Comparison of ENCODE assay signal across 9 cellular contexts in genomic region chr7:100166966-100167911, GRCh38. TPM values are rescaled to one million over a fixed set of nuclear protein-coding genes. Genes with fewer than 3 reads are reported as not detected.
DNase-seq lines count a peak whose midpoint lies in the region; ATAC-seq and TF ChIP-seq lines count a peak whose summit lies in the region.
"Had no signal": no experiment of that assay in that cellular context is flagged by ENCODE, and none has a peak within 500 bp of the region (broad histone marks: within the 10 kb centered on the region; RNA-seq: fewer than 3 reads in every experiment).

No MANE protein-coding gene starts in this region.

- H3K9ac ChIP-seq in IMR-90 (ENCODE audit: low read depth, low read length) (peak overlapping the region; percentile 61; the same call in 1 of the 2 replicates), duodenal mucosa (ENCODE audit: low read depth in 1 of 2, low read length in 2 of 2) (peak overlapping the region in 1 of 2 donors; percentile 64)

- H3K9me3 Mint-ChIP-seq in natural killer cell treated with Interleukin-12 subunit alpha and Interleukin-12 subunit beta and Interleukin-15 and Interleukin-18, amount 100 ng/mL, for 72 hours = no peaks in the 10 kb centered on the region

- peak overlapping the region; percentile 54 for H3K23ac ChIP-seq in IMR-90 (ENCODE audit: low read depth, low read length)

- in situ Hi-C loops in IMR-90 (cut with MboI; ENCODE audit: low sequenced_read_pairs) = no loop called here

- no peak for TF ChIP-seq POLR2A in IMR-90 (IDR thresholded peaks at IDR 0.05; ENCODE audit: low read depth, low read length)

- H2BK20ac ChIP-seq in IMR-90 (ENCODE audit: low read depth, low read length) = 0 out of 2 replicates have a peak overlapping the region, but pooled peaks have one; percentile 5

- intact Hi-C loops in IMR-90 (cut with micrococcal nuclease) = no loop called here

- CTCF ChIA-PET in IMR-90 (lab: Yijun Ruan, JAX) = interaction anchor here (0.9 to 1.0 kb wide), 2 partner anchors 10 to 12 kb away, joined by 3 to 5 read pairs; partner anchors contain the start of genes GPC2 and STAG3

- no peak overlapping the region; the same call in 1 of the 3 replicates for H2BK15ac ChIP-seq in IMR-90 (ENCODE audit: low read depth, low read length)

- peak overlapping the region; percentile 82 for H2AK9ac ChIP-seq in IMR-90 (replicated peaks; ENCODE audit: low read depth, low read length, poor library complexity)

- peak overlapping the region; percentile 84 for H3K4ac ChIP-seq in IMR-90 (ENCODE audit: low read depth, low read length)

- H3K27me3 Mint-ChIP-seq in natural killer cell treated with Interleukin-12 subunit alpha and Interleukin-12 subunit beta and Interleukin-15 and Interleukin-18, amount 100 ng/mL, for 72 hours = peaks cover 38 to 49% of the 10 kb centered on the region in 2 donors

- H3K4me1 ChIP-seq in IMR-90 (ENCODE audit: control insufficient read depth, insufficient read depth, low read length) (peaks cover 6% of the 10 kb centered on the region), duodenal mucosa (ENCODE audit: control insufficient read depth in 1 of 2, insufficient read depth in 2 of 2, low read length in 2 of 2) (peaks cover 24 to 36% of the 10 kb centered on the region in 2 donors)

- no peaks in the 10 kb centered on the region for H4K20me1 ChIP-seq in IMR-90 (ENCODE audit: insufficient read depth, low read length)

- H3K9me3 ChIP-seq in IMR-90 (ENCODE audit: control insufficient read depth, insufficient read depth, low read length) (no peaks in the 10 kb centered on the region), duodenal mucosa (ENCODE audit: control insufficient read depth in 1 of 2, low read length in 2 of 2) (no peaks in the 10 kb centered on the region)
- H3K9me3 ChIP-seq: body of pancreas had no signal

- H2BK120ac ChIP-seq in IMR-90 (ENCODE audit: low read depth, low read length) = peak overlapping the region; percentile 70

- H3K36me3 ChIP-seq in IMR-90 (ENCODE audit: control insufficient read depth, insufficient read depth, low read length) = peaks cover 3% of the 10 kb centered on the region; the same call in 1 of the 2 replicates
- no peaks in the 10 kb centered on the region for H3K36me3 ChIP-seq in duodenal mucosa (ENCODE audit: control insufficient read depth in 1 of 2, insufficient read depth in 2 of 2, low read length in 2 of 2)

- H3K9me1 ChIP-seq in IMR-90 (ENCODE audit: insufficient read depth, low read length) = peaks cover 3% of the 10 kb centered on the region; the same call in 1 of the 2 replicates

- POLR2A ChIA-PET in IMR-90 (lab: Charles Lee; ENCODE audit: unreplicated experiment) = interaction anchor here (1.0 kb wide), 1 partner anchor 10 kb away, joined by 4 read pairs; the partner anchor contains the start of gene GPC2

- TF ChIP-seq CTCF in AG10803 (conservative IDR thresholded peaks at IDR 0.05; ENCODE audit: low read length) = no peak
- no peak for TF ChIP-seq CTCF in IMR-90 (conservative IDR thresholded peaks at IDR 0.05; ENCODE audit: low read depth, low read length)

- WGBS in IMR-90 (ENCODE audit: extremely low coverage in 2 of 2, insufficient read length in 1 of 2), 2 experiments = 37% methylated on average over 3 of the region's 14 CpGs; no CpG with 5 or more reads in 1 of the 2 experiments

- no TSS peak for BruUV-seq in IMR-90 (replicated peaks; lab: Mats Ljungman, UMichigan)

- peak overlapping the region; percentile 23; the same call in 1 of the 2 replicates for H2AK5ac ChIP-seq in IMR-90 (ENCODE audit: low read depth, low read length)

- peak overlapping the region; percentile 87 for H3K14ac ChIP-seq in IMR-90 (replicated peaks; ENCODE audit: low read depth, low read length)

- peaks cover 0 to 8% of the 10 kb centered on the region in 2 experiments; a peak in 1 of 4 replicates for H3K79me1 ChIP-seq in IMR-90 (ENCODE audit: low read depth in 1 of 2, low read length in 2 of 2)

- H2AFZ ChIP-seq in IMR-90 (replicated peaks; ENCODE audit: low read length, poor library complexity) = peak overlapping the region; percentile 94

- H4K91ac ChIP-seq in IMR-90 (ENCODE audit: insufficient read depth, low read depth, low read length) = peak overlapping the region; percentile 60; the same call in 1 of the 2 replicates

- peak overlapping the region; percentile 16 to 37 for H3K27ac Mint-ChIP-seq in natural killer cell treated with Interleukin-12 subunit alpha and Interleukin-12 subunit beta and Interleukin-15 and Interleukin-18, amount 100 ng/mL, for 72 hours

- H3K4me3 ChIP-seq in AG10803 (ENCODE audit: low read length) (peak overlapping the region; percentile 59), IMR-90 (ENCODE audit: insufficient read depth, low read depth, low read length) (peak overlapping the region; percentile 39; the same call in 1 of the 2 replicates), duodenal mucosa (ENCODE audit: low read depth in 1 of 2, low read length in 2 of 2) (peak overlapping the region; percentile 77 to 80)
- H3K4me3 ChIP-seq: body of pancreas had no signal

- no peak for ATAC-seq in IMR-90 (ENCODE audit: low read depth)
- no peak for ATAC-seq in natural killer cell treated with Interleukin-12 subunit alpha and Interleukin-12 subunit beta and Interleukin-15 and Interleukin-18, amount 100 ng/mL, for 72 hours

- peak overlapping the region; percentile 66 for H3K4me3 Mint-ChIP-seq in natural killer cell treated with Interleukin-12 subunit alpha and Interleukin-12 subunit beta and Interleukin-15 and Interleukin-18, amount 100 ng/mL, for 72 hours

- peak overlapping the region; percentile 82 to 91; a peak in 2 of 4 replicates for H4K8ac ChIP-seq in IMR-90 (ENCODE audit: low read depth in 2 of 2, low read length in 2 of 2)

- H4K5ac ChIP-seq in IMR-90 (ENCODE audit: low read depth, low read length) = no peak overlapping the region; the same call in 1 of the 2 replicates

- DNase-seq in AG10803 (ENCODE audit: low read depth) = no peak
- DNase-seq in IMR-90 = no peak
- DNase-seq in natural killer cell treated with Interleukin-12 subunit alpha and Interleukin-12 subunit beta and Interleukin-15 and Interleukin-18, amount 100 ng/mL, for 72 hours (ENCODE audit: low spot score) = no peak
- DNase-seq in NAMALWA (ENCODE audit: low spot score) = no peak
- no peak for DNase-seq in NCI-H1105 (lab: John Stamatoyannopoulos, UW)
- DNase-seq in COLO829 (ENCODE audit: low spot score) = no peak
- DNase-seq in stimulated activated CD4-positive, alpha-beta T cell treated with anti-CD3 and anti-CD28 coated beads, Interleukin-2, amount 100 ng/mL, for 24 hours = no peak
- DNase-seq: body of pancreas had no signal

- dilution Hi-C loops in IMR-90 (cut with HindIII; ENCODE audit: low sequenced_read_pairs, unreplicated experiment) = no loop called here

- H3K27ac ChIP-seq in IMR-90 (ENCODE audit: insufficient read depth, low read length) (no peak overlapping the region), duodenal mucosa (ENCODE audit: low read depth, low read length) (no peak overlapping the region)
- H3K27ac ChIP-seq: body of pancreas had no signal

- no peak for TF ChIP-seq RAD21 in IMR-90 (IDR thresholded peaks at IDR 0.05; ENCODE audit: low read length)

- H3K4me2 ChIP-seq in IMR-90 (ENCODE audit: low read depth, low read length) = peak overlapping the region; percentile 78; the same call in 1 of the 2 replicates

- H3K27me3 ChIP-seq in IMR-90 (ENCODE audit: control insufficient read depth, insufficient read depth, low read length) (no peaks in the 10 kb centered on the region), duodenal mucosa (ENCODE audit: control insufficient read depth in 1 of 2, insufficient read depth in 2 of 2, low read length in 2 of 2) (peaks cover 3 to 13% of the 10 kb centered on the region in 2 donors)

- H3K56ac ChIP-seq in IMR-90 (ENCODE audit: extremely low read depth, insufficient read depth, low read length) = no peak overlapping the region

- no peak overlapping the region for H3K18ac ChIP-seq in IMR-90 (ENCODE audit: low read depth, low read length)

- H2BK5ac ChIP-seq in IMR-90 (ENCODE audit: low read depth, low read length, poor library complexity, severe bottlenecking) = no peak overlapping the region

- no peaks in the 10 kb centered on the region for H3K36me3 Mint-ChIP-seq in natural killer cell treated with Interleukin-12 subunit alpha and Interleukin-12 subunit beta and Interleukin-15 and Interleukin-18, amount 100 ng/mL, for 72 hours

- peaks cover 24 to 40% of the 10 kb centered on the region in 2 donors for H3K4me1 Mint-ChIP-seq in natural killer cell treated with Interleukin-12 subunit alpha and Interleukin-12 subunit beta and Interleukin-15 and Interleukin-18, amount 100 ng/mL, for 72 hours (ENCODE audit: low read depth in 2 of 2)

RNA-seq across cellular contexts. Expression of gene GAL3ST4, which starts 1.2 kb away (rescaled TPM):
- total RNA-seq in IMR-90 (2012; rRNA removed) = 0.90 and 1.1 TPM in 2 replicates
- polyA plus RNA-seq in IMR-90 (2012; rRNA removed) = 7.3 and 8.5 TPM in 2 replicates
- 7.1 and 9.8 TPM in 2 replicates for polyA plus RNA-seq in IMR-90 (2012; cell fraction: cytosol; rRNA removed)
- 11.3 and 13.2 TPM in 2 replicates for polyA plus RNA-seq in IMR-90 (2012; cell fraction: nucleus; rRNA removed; ENCODE audit: low replicate concordance)
- total RNA-seq in natural killer cell treated with Interleukin-12 subunit alpha and Interleukin-12 subunit beta and Interleukin-15 and Interleukin-18, amount 100 ng/mL, for 72 hours = 1 to 10 TPM in 1 of 2 donors, under 1 TPM in 1; 0.57 to 1.1 TPM

RNA-seq across cellular contexts. Expression of gene TRAPPC14, which starts 8.7 kb away (rescaled TPM):
- 4.4 and 4.5 TPM in 2 replicates for total RNA-seq in IMR-90 (2012; rRNA removed)
- 14.1 and 15.9 TPM in 2 replicates for polyA plus RNA-seq in IMR-90 (2012; rRNA removed)
- 6.7 and 16.7 TPM in 2 replicates for polyA plus RNA-seq in IMR-90 (2012; cell fraction: cytosol; rRNA removed)
- polyA plus RNA-seq in IMR-90 (2012; cell fraction: nucleus; rRNA removed; ENCODE audit: low replicate concordance) = 41.4 and 101 TPM in 2 replicates
- total RNA-seq in natural killer cell treated with Interleukin-12 subunit alpha and Interleukin-12 subunit beta and Interleukin-15 and Interleukin-18, amount 100 ng/mL, for 72 hours = 10 to 100 TPM; 46.2 to 52.7 TPM

RNA-seq across cellular contexts. Expression of gene GPC2, which starts 9.9 kb away (rescaled TPM):
- total RNA-seq in IMR-90 (2012; rRNA removed) = 1.4 and 1.8 TPM in 2 replicates
- polyA plus RNA-seq in IMR-90 (2012; rRNA removed) = 5.7 and 6.0 TPM in 2 replicates
- polyA plus RNA-seq in IMR-90 (2012; cell fraction: cytosol; rRNA removed) = 2.1 and 2.2 TPM in 2 replicates
- polyA plus RNA-seq in IMR-90 (2012; cell fraction: nucleus; rRNA removed; ENCODE audit: low replicate concordance) = 27.1 and 61.9 TPM in 2 replicates
- total RNA-seq in natural killer cell treated with Interleukin-12 subunit alpha and Interleukin-12 subunit beta and Interleukin-15 and Interleukin-18, amount 100 ng/mL, for 72 hours = 1 to 10 TPM; 2.6 to 2.7 TPM

RNA-seq across cellular contexts. Expression of gene STAG3, which starts 10.5 kb away (rescaled TPM):
- 0.28 and 0.36 TPM in 2 replicates for total RNA-seq in IMR-90 (2012; rRNA removed)
- polyA plus RNA-seq in IMR-90 (2012; rRNA removed) = 0.47 and 0.65 TPM in 2 replicates
- 0.11 and 0.18 TPM in 2 replicates for polyA plus RNA-seq in IMR-90 (2012; cell fraction: cytosol; rRNA removed)
- 1.4 and 1.9 TPM in 2 replicates for polyA plus RNA-seq in IMR-90 (2012; cell fraction: nucleus; rRNA removed; ENCODE audit: low replicate concordance)
- 10 to 100 TPM; 13.7 to 24.4 TPM for total RNA-seq in natural killer cell treated with Interleukin-12 subunit alpha and Interleukin-12 subunit beta and Interleukin-15 and Interleukin-18, amount 100 ng/mL, for 72 hours
- total RNA-seq: body of pancreas had no signal

RNA-seq across cellular contexts. Expression of gene LAMTOR4, which starts 18.5 kb away (rescaled TPM):
- total RNA-seq in IMR-90 (2012; rRNA removed) = 131 and 134 TPM in 2 replicates
- 268 and 289 TPM in 2 replicates for polyA plus RNA-seq in IMR-90 (2012; rRNA removed)
- 524 and 774 TPM in 2 replicates for polyA plus RNA-seq in IMR-90 (2012; cell fraction: cytosol; rRNA removed)
- 184 and 232 TPM in 2 replicates for polyA plus RNA-seq in IMR-90 (2012; cell fraction: nucleus; rRNA removed; ENCODE audit: low replicate concordance)
- 100 to 1,000 TPM; 124 to 145 TPM for total RNA-seq in natural killer cell treated with Interleukin-12 subunit alpha and Interleukin-12 subunit beta and Interleukin-15 and Interleukin-18, amount 100 ng/mL, for 72 hours
